1 cellular context compared by ENCODE assay signal in the genomic region with DNA sequence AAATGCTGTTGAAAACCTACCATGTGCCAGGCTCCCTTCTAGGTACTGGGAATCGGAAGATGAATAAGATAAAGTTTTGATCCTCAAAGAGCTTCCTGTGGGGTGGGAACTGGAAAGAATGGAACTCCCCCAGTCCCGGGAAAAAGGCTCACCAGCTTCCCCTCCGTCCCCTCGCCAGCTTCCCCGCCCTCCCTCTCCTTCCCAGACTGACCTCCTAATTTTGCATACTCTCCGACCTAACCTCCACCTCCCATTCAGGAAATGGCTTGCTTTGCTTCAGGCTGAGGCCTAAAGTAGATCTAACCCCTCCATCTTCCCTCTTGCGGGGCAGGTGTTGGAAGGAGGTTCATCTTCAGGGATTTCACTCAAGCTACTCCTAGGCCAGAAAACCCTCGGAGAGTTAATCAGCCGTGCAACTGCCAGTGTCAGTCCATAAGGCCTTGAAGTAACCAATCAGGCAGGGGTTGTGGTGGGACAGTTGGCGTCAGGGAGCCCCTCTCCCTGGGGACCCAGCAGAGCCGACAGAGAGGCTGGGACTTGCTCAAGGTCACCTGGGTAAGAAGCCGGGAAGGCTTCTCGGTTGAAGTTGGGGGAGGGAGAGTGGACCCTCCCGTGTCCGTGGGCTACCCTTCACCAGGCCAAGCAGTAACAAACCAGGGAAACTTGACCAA.
TF ChIP-seq lines count a peak whose summit lies in the region.

No MANE protein-coding gene starts in this region.

TF ChIP-seq in HepG2, 621 proteins besides CTCF, POLR2A, EP300 and RAD21:
- TF ChIP-seq ZFX (CRISPR knock-in tag; IDR thresholded peaks at IDR 0.05; ENCODE audit: low read depth) = 0 out of 2 replicates have a peak, but pooled peaks have one; percentile 14
